Comparison of ENCODE assay signal across 9 cellular contexts in the genomic region with DNA sequence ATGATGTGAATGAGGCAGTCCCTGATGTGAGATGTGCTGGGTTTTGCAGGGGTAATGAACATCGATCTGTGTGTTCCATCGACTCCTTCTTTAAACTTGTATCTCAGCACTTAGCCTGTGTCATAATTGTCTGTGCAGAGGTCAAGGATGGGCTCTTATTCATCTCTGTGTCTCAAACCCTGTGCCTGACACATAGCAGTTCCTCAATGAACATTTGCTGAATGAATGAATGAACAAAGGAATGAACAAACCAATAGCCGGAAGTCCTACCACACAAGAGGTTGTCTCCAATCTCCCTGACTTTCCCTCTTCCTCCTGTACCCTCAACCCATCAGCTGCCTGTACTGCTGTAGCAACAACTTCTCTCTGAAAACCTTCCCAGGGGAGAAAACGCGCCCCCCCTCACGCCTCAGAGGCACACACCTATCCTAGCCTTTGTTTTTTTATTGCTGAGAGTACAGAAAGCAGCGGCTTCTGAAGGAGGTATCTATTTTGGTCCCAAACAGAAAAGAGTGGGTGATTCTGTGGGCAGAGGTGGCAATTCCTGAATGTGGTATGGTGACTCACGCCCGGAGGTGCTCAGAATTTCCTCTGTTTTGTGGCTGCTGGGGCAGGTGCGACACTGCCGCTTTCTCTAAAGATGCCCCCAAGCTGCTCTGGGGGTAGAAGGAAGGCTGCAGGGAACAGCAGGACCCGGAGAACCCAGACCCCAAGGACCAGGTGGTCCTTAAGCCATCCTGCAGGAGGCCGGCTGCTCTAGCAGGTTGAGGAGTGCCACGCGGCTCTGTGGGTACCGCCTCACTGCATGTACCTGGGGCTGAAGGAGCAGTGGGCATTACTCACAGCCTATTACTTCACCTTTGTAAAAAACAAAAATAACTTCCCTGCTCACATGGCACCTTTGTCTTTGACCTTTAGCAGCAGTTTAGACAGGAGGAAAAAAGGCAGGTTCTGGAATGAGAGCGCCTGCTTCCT. TPM values are rescaled to one million over a fixed set of nuclear protein-coding genes. Genes with fewer than 3 reads are reported as not detected.
DNase-seq lines count a peak whose midpoint lies in the region; ATAC-seq, FAIRE-seq and TF ChIP-seq lines count a peak whose summit lies in the region.
"Had no signal": no experiment of that assay in that cellular context is flagged by ENCODE, and none has a peak within 500 bp of the region (broad histone marks: within the 10 kb centered on the region; RNA-seq: fewer than 3 reads in every experiment).

No MANE protein-coding gene starts in this region.

- H3K4me1 Mint-ChIP-seq in activated naive CD8-positive, alpha-beta T cell treated with anti-CD3 and anti-CD28 coated beads, Interleukin-2, amount 50 U/mL, for 24 hours = peaks cover 92% of the 10 kb centered on the region

- FAIRE-seq in H54 (lab: Jason Lieb, UNC) = no peak

- H3K4me2 ChIP-seq in hepatocyte = no peak overlapping the region

- no peaks in the 10 kb centered on the region for H4K20me1 ChIP-seq in hepatocyte (ENCODE audit: insufficient read depth, poor library complexity, severe bottlenecking)

- TF ChIP-seq POLR2A in H54 (IDR thresholded peaks at IDR 0.05; ENCODE audit: low read depth, low read length) = no peak

- no peaks in the 10 kb centered on the region for H3K36me3 ChIP-seq in hepatocyte (replicated peaks; ENCODE audit: insufficient read depth, low read depth)

- no peak overlapping the region for H3K4me3 ChIP-seq in hepatocyte

- H3K9me2 ChIP-seq in hepatocyte (replicated peaks; ENCODE audit: insufficient read depth) = no peaks in the 10 kb centered on the region

- no peak overlapping the region for H2AFZ ChIP-seq in hepatocyte

- H3K27me3 ChIP-seq in hepatocyte = peaks cover 5% of the 10 kb centered on the region

- peaks cover 82% of the 10 kb centered on the region for H3K36me3 Mint-ChIP-seq in activated naive CD8-positive, alpha-beta T cell treated with anti-CD3 and anti-CD28 coated beads, Interleukin-2, amount 50 U/mL, for 24 hours (ENCODE audit: low read depth)

- H3K9me3 ChIP-seq in hepatocyte (ENCODE audit: low read depth) = no peaks in the 10 kb centered on the region

- TF ChIP-seq CTCF in hepatocyte (IDR thresholded peaks at IDR 0.05; ENCODE audit: poor library complexity) = no peak

- no peak overlapping the region for H3K27ac ChIP-seq in hepatocyte

- H3K79me2 ChIP-seq in hepatocyte = no peaks in the 10 kb centered on the region

- peak; percentile 51 to 81 (median 68) for DNase-seq in T-helper 1 cell
- peak; percentile 83 for DNase-seq in activated naive CD8-positive, alpha-beta T cell treated with anti-CD3 and anti-CD28 coated beads, Interleukin-2, amount 50 U/mL, for 24 hours
- DNase-seq in stimulated activated CD4-positive, alpha-beta T cell treated with anti-CD3 and anti-CD28 coated beads, Interleukin-2, amount 100 ng/mL, for 48 hours = peak; percentile 70 to 73
- no peak for DNase-seq in hepatocyte (ENCODE audit: low spot score)
- DNase-seq in NCI-H128 (lab: John Stamatoyannopoulos, UW; ENCODE audit: unreplicated experiment) = no peak
- no peak for DNase-seq in KG1 (lab: John Stamatoyannopoulos, UW)
- no peak for DNase-seq in H54 (ENCODE audit: insufficient read length, low spot score)

- peaks cover 3% of the 10 kb centered on the region for H3K27me3 Mint-ChIP-seq in activated naive CD8-positive, alpha-beta T cell treated with anti-CD3 and anti-CD28 coated beads, Interleukin-2, amount 50 U/mL, for 24 hours

- H3K27ac Mint-ChIP-seq in activated naive CD8-positive, alpha-beta T cell treated with anti-CD3 and anti-CD28 coated beads, Interleukin-2, amount 50 U/mL, for 24 hours = peak overlapping the region; percentile 93

- peak overlapping the region; percentile 86 for H3K4me3 Mint-ChIP-seq in activated naive CD8-positive, alpha-beta T cell treated with anti-CD3 and anti-CD28 coated beads, Interleukin-2, amount 50 U/mL, for 24 hours

- H3K9me3 Mint-ChIP-seq in activated naive CD8-positive, alpha-beta T cell treated with anti-CD3 and anti-CD28 coated beads, Interleukin-2, amount 50 U/mL, for 24 hours = no peaks in the 10 kb centered on the region

- no peaks in the 10 kb centered on the region for H3K4me1 ChIP-seq in hepatocyte (ENCODE audit: insufficient read depth)

- peak; percentile 32 for ATAC-seq in GM21717 (IDR thresholded peaks at IDR 0.05; ENCODE audit: unreplicated experiment)
- ATAC-seq in activated naive CD8-positive, alpha-beta T cell treated with anti-CD3 and anti-CD28 coated beads, Interleukin-2, amount 50 U/mL, for 24 hours = peak; percentile 58

- WGBS in hepatocyte (ENCODE audit: low lambda C conversion rate, missing lambda C conversion rate) = 91% methylated on average over 17 of the region's 17 CpGs

RNA-seq across cellular contexts. Expression of gene IL2RA, which starts 9.6 kb away (rescaled TPM):
- not detected in 2 replicates for total RNA-seq in hepatocyte
- not detected in 2 replicates for polyA plus RNA-seq in hepatocyte
- total RNA-seq: fibroblast of villous mesenchyme had no signal

RNA-seq across cellular contexts. Expression of gene RBM17, which starts 36.3 kb away (rescaled TPM):
- total RNA-seq in hepatocyte = 35.6 and 46.7 TPM in 2 replicates
- 112 and 126 TPM in 2 replicates for polyA plus RNA-seq in hepatocyte

Comparison
In these comparisons a context has a peak if more than half of its experiments do, and no peak if none do; other contexts are left out.
1. DNase-seq: peak in T-helper 1 cell (5 of 5), activated naive CD8-positive, alpha-beta T cell treated with anti-CD3 and anti-CD28 coated beads, Interleukin-2, amount 50 U/mL, for 24 hours (single experiment) and stimulated activated CD4-positive, alpha-beta T cell treated with anti-CD3 and anti-CD28 coated beads, Interleukin-2, amount 100 ng/mL, for 48 hours (2 of 2); none in hepatocyte (single experiment), NCI-H128 (single experiment), KG1 (single experiment) and H54 (single experiment).